ENCODE assay signal across 22 cellular contexts in genomic region chr6:46000905-46001304, GRCh38. TPM values are rescaled to one million over a fixed set of nuclear protein-coding genes. Genes with fewer than 3 reads are reported as not detected.
DNase-seq lines count a peak whose midpoint lies in the region; ATAC-seq and TF ChIP-seq lines count a peak whose summit lies in the region.
"Had no signal": no experiment of that assay in that cellular context is flagged by ENCODE, and none has a peak within 500 bp of the region (broad histone marks: within the 10 kb centered on the region; RNA-seq: fewer than 3 reads in every experiment).

No MANE protein-coding gene starts in this region.

- H3K4me1 ChIP-seq in right cardiac atrium (ENCODE audit: control insufficient read depth, insufficient read depth, low read length) (peaks cover 8% of the 10 kb centered on the region), gastrocnemius medialis (peaks cover 64 to 75% of the 10 kb centered on the region in 2 donors)

- H3K4me3 ChIP-seq in right cardiac atrium (ENCODE audit: low read length), result no peak overlapping the region
- H3K4me3 ChIP-seq in gastrocnemius medialis, result no peak overlapping the region
- H3K4me3 ChIP-seq: SJSA1 had no signal

- WGBS in right cardiac atrium, result 50% methylated on average over 1 of the region's 1 CpG

- DNase-seq in NCI-H226 (peak; percentile 76), Right ventricle myocardium superior (no peak), right cardiac atrium (no peak), gastrocnemius medialis (no peak), NCI-H524 treated with DMSO at 0.1 percent for 48 hours (lab: John Stamatoyannopoulos, UW) (no peak)
- DNase-seq: DMS53; GDM1; H7; Kasumi-1; NCI-H1694; NCI-H2081; NCI-H2171 treated with DMSO at 0.1 percent for 48 hours; NCI-H446; NCI-H526 treated with DMSO at 0.1 percent for 48 hours; NK-92 treated with Interleukin-12 subunit alpha and Interleukin-12 subunit beta, amount 100 ng/mL, for 24 hours had no signal

- TF ChIP-seq POLR2A in gastrocnemius medialis (IDR thresholded peaks at IDR 0.05), result no peak

- intact Hi-C loops in Right ventricle myocardium superior (cut with DNase I) (no loop called here), right cardiac atrium (cut with DNase I) (no loop called here), gastrocnemius medialis (cut with DNase I; ENCODE audit: low total_unique reads) (no loop called here)

- H3K27me3 ChIP-seq in right cardiac atrium (ENCODE audit: control insufficient read depth, insufficient read depth) (no peaks in the 10 kb centered on the region), gastrocnemius medialis (no peaks in the 10 kb centered on the region)
- H3K27me3 ChIP-seq: SJSA1 had no signal

- in situ Hi-C loops in gastrocnemius medialis (cut with MboI; ENCODE audit: low sequenced_read_pairs in 4 of 4), result no loop called here

- no peak for TF ChIP-seq CTCF in gastrocnemius medialis (IDR thresholded peaks at IDR 0.05 in 4 of 5, conservative IDR thresholded peaks at IDR 0.05 in 1 of 5)

- H3K9me3 ChIP-seq in right cardiac atrium (ENCODE audit: control insufficient read depth, low read length), result no peaks in the 10 kb centered on the region
- no peaks in the 10 kb centered on the region for H3K9me3 ChIP-seq in gastrocnemius medialis
- H3K9me3 ChIP-seq: SJSA1 had no signal

- H3K27ac ChIP-seq in right cardiac atrium (ENCODE audit: low read length), result peak overlapping the region; percentile 79
- peak overlapping the region; percentile 74 to 99 (median 84) for H3K27ac ChIP-seq in gastrocnemius medialis
- H3K27ac ChIP-seq: SJSA1 had no signal

- no peaks in the 10 kb centered on the region for H3K36me3 ChIP-seq in gastrocnemius medialis
- H3K36me3 ChIP-seq: SJSA1 had no signal

- ATAC-seq in Right ventricle myocardium superior (ENCODE audit: poor library complexity) (peak; percentile 60), right cardiac atrium (peak; percentile 43 to 50), gastrocnemius medialis (no peak), GM21528 (IDR thresholded peaks at IDR 0.05; ENCODE audit: low FRiP score, unreplicated experiment) (no peak), GM21825 (IDR thresholded peaks at IDR 0.05; ENCODE audit: unreplicated experiment) (no peak), HG03045 (IDR thresholded peaks at IDR 0.05; ENCODE audit: unreplicated experiment) (no peak)
- ATAC-seq: Panc1 had no signal

RNA-seq across cellular contexts. Expression of gene CLIC5, which starts 14.8 kb away (rescaled TPM):
- total RNA-seq in Right ventricle myocardium superior, result 279 TPM
- 100 to 1,000 TPM; 115 to 150 (median 124) TPM for total RNA-seq in right cardiac atrium
- polyA plus RNA-seq in right cardiac atrium, result 60.5 TPM
- 10 to 100 TPM; 78.6 to 97.0 (median 91.7) TPM for total RNA-seq in gastrocnemius medialis
- total RNA-seq: MCF 10A had no signal
- polyA plus RNA-seq: CD14-positive monocyte had no signal

Comparison
In these comparisons a context has a peak if more than half of its experiments do, and no peak if none do; other contexts are left out.
1. ATAC-seq: peak in Right ventricle myocardium superior (single experiment) and right cardiac atrium (2 of 2); none in gastrocnemius medialis (0 of 2), GM21528 (single experiment), GM21825 (single experiment) and HG03045 (single experiment).